11 cellular contexts compared by ENCODE assay signal in the genomic region with DNA sequence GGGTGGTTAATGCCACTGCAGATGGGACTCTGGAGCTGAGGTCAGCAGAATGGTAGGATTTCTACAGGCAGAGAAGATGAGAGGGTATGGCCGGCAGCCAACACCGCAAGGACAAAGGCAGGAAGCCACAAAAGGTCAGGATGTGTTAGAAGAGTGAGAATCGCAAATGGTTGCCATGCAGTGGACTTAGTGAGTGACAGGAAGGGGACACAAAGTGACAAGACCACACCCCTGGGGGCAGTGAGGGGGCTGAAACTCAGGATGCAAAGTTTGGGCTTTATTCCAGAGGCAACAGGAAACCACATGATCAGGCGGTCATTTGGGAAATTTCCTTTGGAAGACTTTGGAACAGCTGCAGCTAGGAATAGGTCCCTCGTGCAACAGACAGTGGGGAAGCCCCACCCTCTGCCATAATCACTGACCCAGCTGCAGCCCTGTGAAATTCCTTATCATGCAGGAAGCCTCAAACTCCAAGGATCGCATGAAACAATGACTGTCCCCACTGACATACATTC. TPM values are rescaled to one million over a fixed set of nuclear protein-coding genes. Genes with fewer than 3 reads are reported as not detected.
DNase-seq lines count a peak whose midpoint lies in the region; ATAC-seq, FAIRE-seq and TF ChIP-seq lines count a peak whose summit lies in the region.
"Had no signal": no experiment of that assay in that cellular context is flagged by ENCODE, and none has a peak within 500 bp of the region (broad histone marks: within the 10 kb centered on the region; RNA-seq: fewer than 3 reads in every experiment).

No MANE protein-coding gene starts in this region.

- no peaks in the 10 kb centered on the region for H3K36me3 ChIP-seq in MG63
- H3K36me3 ChIP-seq in brain microvascular endothelial cell (replicated peaks): no peaks in the 10 kb centered on the region
- peaks cover 3 to 12% of the 10 kb centered on the region in 2 experiments; a peak in 2 of 5 replicates for H3K36me3 ChIP-seq in HepG2 (replicated peaks in 1 of 2; ENCODE audit: control insufficient read depth in 1 of 2, insufficient read depth in 2 of 2, low read length in 2 of 2)

- in situ Hi-C loops in brain microvascular endothelial cell (cut with HindIII; ENCODE audit: low pct_ligation_motif_present, low sequenced_read_pairs) (no loop called here), HepG2 (cut with HindIII; ENCODE audit: extremely low pct_ligation_motif_present, low pct_unique_long_range_greater_than_20kb) (no loop called here)

- TF ChIP-seq CTCF in brain microvascular endothelial cell (IDR thresholded peaks at IDR 0.05; ENCODE audit: low read depth, low read length, missing control alignments) (no peak), HepG2 (CRISPR knock-in tag; IDR thresholded peaks at IDR 0.05) (no peak)

- TF ChIP-seq EP300 in HepG2 (IDR thresholded peaks at IDR 0.05; ENCODE audit: low read depth in 2 of 2, low read length in 2 of 2) (peak in 1 of 2 experiments; percentile 54; a peak in 1 of 4 replicates), HepG2 (CRISPR knock-in tag; IDR thresholded peaks at IDR 0.05; ENCODE audit: borderline replicate concordance) (peak; percentile 9; the same call in 1 of the 2 replicates)

- H3K4me3 Mint-ChIP-seq in activated T-cell treated with anti-CD3 and anti-CD28 coated beads, Interleukin-2, amount 50 U/mL, for 4 hours: no peak overlapping the region

- no peaks in the 10 kb centered on the region for H3K4me1 Mint-ChIP-seq in activated T-cell treated with anti-CD3 and anti-CD28 coated beads, Interleukin-2, amount 50 U/mL, for 4 hours (ENCODE audit: low read depth)

- intact Hi-C loops in HepG2 (cut with micrococcal nuclease; ENCODE audit: unreplicated experiment): no loop called here

- DNase-seq in AG08395 (ENCODE audit: low spot score) (peak; percentile 48), MG63 (peak; percentile 27), brain microvascular endothelial cell (peak; percentile 41), HepG2 (ENCODE audit: low spot score) (peak; percentile 92)
- DNase-seq in stimulated activated CD4-positive, alpha-beta T cell treated with anti-CD3 and anti-CD28 coated beads, Interleukin-4, amount 100 ng/mL, for 24 hours: no peak
- no peak for DNase-seq in activated T-cell treated with anti-CD3 and anti-CD28 coated beads, Interleukin-2, amount 50 U/mL, for 4 hours
- DNase-seq: stimulated activated CD4-positive, alpha-beta T cell treated with anti-CD3 and anti-CD28 coated beads, Interleukin-4, amount 100 ng/mL, for 1 hour; T-helper 1 cell had no signal

- peak; percentile 89 for ATAC-seq in HepG2
- ATAC-seq in GM18498 (IDR thresholded peaks at IDR 0.05; ENCODE audit: unreplicated experiment): no peak
- no peak for ATAC-seq in activated T-cell treated with anti-CD3 and anti-CD28 coated beads, Interleukin-2, amount 50 U/mL, for 4 hours
- ATAC-seq in HG03175 (IDR thresholded peaks at IDR 0.05; ENCODE audit: unreplicated experiment): no peak

- H3K4me3 ChIP-seq in MG63 (no peak overlapping the region), brain microvascular endothelial cell (ENCODE audit: low read depth, low read length) (no peak overlapping the region), HepG2 (replicated peaks in 1 of 3; ENCODE audit: insufficient read depth in 1 of 3, low read depth in 2 of 3, low read length in 3 of 3) (peak overlapping the region in 1 of 3 experiments; percentile 7; a peak in 1 of 6 replicates)

- H3K27ac ChIP-seq in brain microvascular endothelial cell (no peak overlapping the region), HepG2 (ENCODE audit: extremely low read length, insufficient read depth, low read length) (peak overlapping the region; percentile 53)

- peaks cover 11% of the 10 kb centered on the region for H3K9me3 Mint-ChIP-seq in activated T-cell treated with anti-CD3 and anti-CD28 coated beads, Interleukin-2, amount 50 U/mL, for 4 hours

- no peak for TF ChIP-seq POLR2A in HepG2 (IDR thresholded peaks at IDR 0.05; ENCODE audit: insufficient read depth in 1 of 2, low read depth in 2 of 2, low read length in 2 of 2)

- H3K27me3 ChIP-seq in MG63: no peaks in the 10 kb centered on the region
- no peaks in the 10 kb centered on the region for H3K27me3 ChIP-seq in brain microvascular endothelial cell (replicated peaks)
- H3K27me3 ChIP-seq in HepG2 (ENCODE audit: control insufficient read depth in 1 of 2, insufficient read depth in 2 of 2, low read length in 2 of 2): no peaks in the 10 kb centered on the region

- peaks cover 2% of the 10 kb centered on the region; the same call in 1 of the 2 replicates for H3K9me3 ChIP-seq in MG63
- H3K9me3 ChIP-seq in HepG2 (ENCODE audit: low read length): no peaks in the 10 kb centered on the region

- peaks cover 33% of the 10 kb centered on the region for H3K4me1 ChIP-seq in HepG2 (ENCODE audit: insufficient read depth, low read length)

- no TSS peak for BruUV-seq in HepG2 (replicated peaks; lab: Mats Ljungman, UMichigan)

- POLR2A ChIA-PET in HepG2 (lab: Yijun Ruan, JAX): no interaction called here

- TF ChIP-seq RAD21 in HepG2 (CRISPR knock-in tag; IDR thresholded peaks at IDR 0.05): no peak

- no peaks in the 10 kb centered on the region for H3K27me3 Mint-ChIP-seq in activated T-cell treated with anti-CD3 and anti-CD28 coated beads, Interleukin-2, amount 50 U/mL, for 4 hours (ENCODE audit: low read depth)

- H3K4me2 ChIP-seq in HepG2 (ENCODE audit: low read depth, low read length): peak overlapping the region; percentile 48

- 0% methylated on average over 4 of the region's 6 CpGs for WGBS in HepG2 (ENCODE audit: low lambda C conversion rate)

- no peaks in the 10 kb centered on the region for H4K20me1 ChIP-seq in HepG2 (ENCODE audit: insufficient read depth, low read length)

- H3K79me2 ChIP-seq in HepG2 (ENCODE audit: insufficient read depth, low read length): no peaks in the 10 kb centered on the region

- no peak overlapping the region for H2AFZ ChIP-seq in HepG2 (ENCODE audit: low read length)

- peak; percentile 90 for FAIRE-seq in HepG2 (lab: Jason Lieb, UNC)
- FAIRE-seq: HTR-8/SVneo had no signal

- CTCF ChIA-PET in HepG2 (lab: Yijun Ruan, JAX; ENCODE audit: low intra/inter-chr PET ratio, low total read pairs): no interaction called here

- peaks cover 49% of the 10 kb centered on the region for H3K36me3 Mint-ChIP-seq in activated T-cell treated with anti-CD3 and anti-CD28 coated beads, Interleukin-2, amount 50 U/mL, for 4 hours (ENCODE audit: insufficient read depth)

- H3K9ac ChIP-seq in HepG2 (ENCODE audit: insufficient read depth, low read depth, low read length): peak overlapping the region; percentile 11; the same call in 1 of the 2 replicates

TF ChIP-seq in HepG2, 621 proteins besides CTCF, POLR2A, EP300 and RAD21 (continues in another document):
- peak; percentile 88 to 93 for TF ChIP-seq MAFK (conservative IDR thresholded peaks at IDR 0.05 in 1 of 2, IDR thresholded peaks at IDR 0.05 in 1 of 2; ENCODE audit: low read length in 2 of 2)
- no peak for TF ChIP-seq FOXP1 (IDR thresholded peaks at IDR 0.05)
- peak; percentile 29; the same call in 1 of the 2 replicates for TF ChIP-seq FOXP1 (CRISPR knock-in tag; IDR thresholded peaks at IDR 0.05)
- TF ChIP-seq, protein P1, sequence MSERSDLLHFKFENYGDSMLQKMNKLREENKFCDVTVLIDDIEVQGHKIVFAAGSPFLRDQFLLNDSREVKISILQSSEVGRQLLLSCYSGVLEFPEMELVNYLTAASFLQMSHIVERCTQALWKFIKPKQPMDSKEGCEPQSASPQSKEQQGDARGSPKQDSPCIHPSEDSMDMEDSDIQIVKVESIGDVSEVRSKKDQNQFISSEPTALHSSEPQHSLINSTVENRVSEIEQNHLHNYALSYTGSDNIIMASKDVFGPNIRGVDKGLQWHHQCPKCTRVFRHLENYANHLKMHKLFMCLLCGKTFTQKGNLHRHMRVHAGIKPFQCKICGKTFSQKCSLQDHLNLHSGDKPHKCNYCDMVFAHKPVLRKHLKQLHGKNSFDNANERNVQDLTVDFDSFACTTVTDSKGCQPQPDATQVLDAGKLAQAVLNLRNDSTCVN (CRISPR knock-in tag; IDR thresholded peaks at IDR 0.05; ENCODE audit: borderline replicate concordance): 0 out of 2 replicates have a peak, but pooled peaks have one; percentile 11
- TF ChIP-seq ZMYM3 (CRISPR knock-in tag; IDR thresholded peaks at IDR 0.05): 0 out of 2 replicates have a peak, but pooled peaks have one; percentile 9
- TF ChIP-seq, protein P2, sequence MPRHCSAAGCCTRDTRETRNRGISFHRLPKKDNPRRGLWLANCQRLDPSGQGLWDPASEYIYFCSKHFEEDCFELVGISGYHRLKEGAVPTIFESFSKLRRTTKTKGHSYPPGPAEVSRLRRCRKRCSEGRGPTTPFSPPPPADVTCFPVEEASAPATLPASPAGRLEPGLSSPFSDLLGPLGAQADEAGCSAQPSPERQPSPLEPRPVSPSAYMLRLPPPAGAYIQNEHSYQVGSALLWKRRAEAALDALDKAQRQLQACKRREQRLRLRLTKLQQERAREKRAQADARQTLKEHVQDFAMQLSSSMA (CRISPR knock-in tag; IDR thresholded peaks at IDR 0.05): no peak

RNA-seq across cellular contexts. Expression of a gene that starts 14.2 kb away (rescaled TPM):
- 3.4 and 5.4 TPM in 2 replicates for total RNA-seq in MG63 (2014; rRNA removed; shearing (Covaris generic); ENCODE audit: low replicate concordance)
- total RNA-seq in HepG2 (2016; rRNA removed; fragmentation: Illumina TruSeq; extraction: Trizol): 1.5 and 2.5 TPM in 2 replicates
- total RNA-seq in HepG2 (2016; cell fraction: cytosol; rRNA removed; fragmentation: Illumina TruSeq; extraction: Trizol; ENCODE audit: low read depth): 7.5 and 9.6 TPM in 2 replicates
- total RNA-seq in HepG2 (2016; cell fraction: insoluble cytoplasmic fraction; rRNA removed; fragmentation: Illumina TruSeq; extraction: Trizol): 0.43 and 1.6 TPM in 2 replicates
- total RNA-seq in HepG2 (2016; cell fraction: membrane; rRNA removed; fragmentation: Illumina TruSeq; extraction: Trizol): 2.1 and 2.3 TPM in 2 replicates
- 2.6 and 4.0 TPM in 2 replicates for total RNA-seq in HepG2 (2016; cell fraction: nucleus; rRNA removed; fragmentation: Illumina TruSeq; extraction: Trizol)
- 1.7 and 2.2 TPM in 2 replicates for polyA plus RNA-seq in HepG2 (2011; rRNA removed)
- 0.23 and 0.51 TPM in 2 replicates for polyA plus RNA-seq in HepG2 (2011; cell fraction: cytosol; rRNA removed)
- 5.7 and 6.8 TPM in 2 replicates for polyA plus RNA-seq in HepG2 (2011; cell fraction: nucleus; rRNA removed)
- 3.1 and 4.3 TPM in 2 replicates for polyA plus RNA-seq in HepG2 (2012)
- 0.29 and 0.64 TPM in 2 replicates for polyA plus RNA-seq in HepG2 (2016; cell fraction: cytosol; fragmentation: Illumina TruSeq; extraction: Trizol; ENCODE audit: low read depth)
- polyA plus RNA-seq in HepG2 (2016; cell fraction: insoluble cytoplasmic fraction; fragmentation: Illumina TruSeq; extraction: Trizol; ENCODE audit: low read depth): 0.76 and 1.0 TPM in 2 replicates
- 0.94 and 1.2 TPM in 2 replicates for polyA plus RNA-seq in HepG2 (2016; cell fraction: membrane; fragmentation: Illumina TruSeq; extraction: Trizol; ENCODE audit: low read depth)
- polyA plus RNA-seq in HepG2 (2016; cell fraction: nucleus; fragmentation: Illumina TruSeq; extraction: Trizol; ENCODE audit: insufficient read depth, low read depth): 7.2 and 9.1 TPM in 2 replicates
- 1.7 and 4.3 TPM in 2 replicates for polyA minus RNA-seq in HepG2 (2011; rRNA and poly(A)+ RNA removed; ENCODE audit: low replicate concordance)
- 1.9 TPM in 1 of 2 replicates, not detected in the other for polyA minus RNA-seq in HepG2 (2011; cell fraction: cytosol; rRNA and poly(A)+ RNA removed)
- 8.9 and 9.3 TPM in 2 replicates for polyA minus RNA-seq in HepG2 (2011; cell fraction: nucleus; rRNA and poly(A)+ RNA removed)
- 1 to 10 TPM; 1.1 to 1.5 (median 1.2) TPM for total RNA-seq in activated T-cell treated with anti-CD3 and anti-CD28 coated beads, Interleukin-2, amount 50 U/mL, for 4 hours

Comparison
In these comparisons a context has a peak if more than half of its experiments do, and no peak if none do; other contexts are left out.
1. DNase-seq: peak in AG08395 (single experiment), MG63 (single experiment), brain microvascular endothelial cell (single experiment) and HepG2 (single experiment); none in stimulated activated CD4-positive, alpha-beta T cell treated with anti-CD3 and anti-CD28 coated beads, Interleukin-4, amount 100 ng/mL, for 24 hours (single experiment) and activated T-cell treated with anti-CD3 and anti-CD28 coated beads, Interleukin-2, amount 50 U/mL, for 4 hours (single experiment).